1 cellular context compared by ENCODE assay signal in the genomic region with DNA sequence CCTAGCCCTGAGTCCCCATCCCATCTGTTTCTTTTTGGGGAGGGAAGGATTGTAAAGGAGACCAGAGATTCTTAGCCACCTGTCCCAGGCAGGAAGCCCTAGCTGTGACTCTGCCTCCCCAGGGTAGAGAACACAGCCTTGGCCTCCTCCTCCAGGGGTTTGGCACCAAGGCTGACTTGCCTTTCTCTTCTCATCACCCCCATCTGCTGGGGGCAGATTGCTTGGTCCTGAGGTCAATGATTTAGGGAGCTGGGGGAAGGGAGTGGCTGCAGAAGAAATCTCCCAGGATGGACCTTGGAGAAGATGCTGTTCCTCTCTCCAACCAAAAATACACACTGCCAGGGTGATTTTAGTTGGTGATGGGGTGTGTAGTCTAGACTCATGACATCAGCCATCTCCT.
TF ChIP-seq lines count a peak whose summit lies in the region.

No MANE protein-coding gene starts in this region.

TF ChIP-seq in SK-N-SH treated with all-trans-retinoic acid at 6 μM for 48 hours, 23 proteins besides CTCF, POLR2A, EP300 and RAD21 (continued from another document):
- TF ChIP-seq, protein P1, sequence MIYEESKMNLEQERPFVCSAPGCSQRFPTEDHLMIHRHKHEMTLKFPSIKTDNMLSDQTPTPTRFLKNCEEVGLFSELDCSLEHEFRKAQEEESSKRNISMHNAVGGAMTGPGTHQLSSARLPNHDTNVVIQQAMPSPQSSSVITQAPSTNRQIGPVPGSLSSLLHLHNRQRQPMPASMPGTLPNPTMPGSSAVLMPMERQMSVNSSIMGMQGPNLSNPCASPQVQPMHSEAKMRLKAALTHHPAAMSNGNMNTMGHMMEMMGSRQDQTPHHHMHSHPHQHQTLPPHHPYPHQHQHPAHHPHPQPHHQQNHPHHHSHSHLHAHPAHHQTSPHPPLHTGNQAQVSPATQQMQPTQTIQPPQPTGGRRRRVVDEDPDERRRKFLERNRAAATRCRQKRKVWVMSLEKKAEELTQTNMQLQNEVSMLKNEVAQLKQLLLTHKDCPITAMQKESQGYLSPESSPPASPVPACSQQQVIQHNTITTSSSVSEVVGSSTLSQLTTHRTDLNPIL (CRISPR knock-in tag; IDR thresholded peaks at IDR 0.05; ENCODE audit: low read depth), result no peak
- TF ChIP-seq OSR1 (CRISPR knock-in tag; IDR thresholded peaks at IDR 0.05) (no peak), GLIS3 (CRISPR knock-in tag; IDR thresholded peaks at IDR 0.05) (no peak), BACH2 (CRISPR knock-in tag; IDR thresholded peaks at IDR 0.05; ENCODE audit: borderline replicate concordance) (no peak), PPARA (CRISPR knock-in tag; IDR thresholded peaks at IDR 0.05; ENCODE audit: borderline replicate concordance) (no peak), ZFP30 (CRISPR knock-in tag; IDR thresholded peaks at IDR 0.05) (no peak), CSRNP3 (CRISPR knock-in tag; IDR thresholded peaks at IDR 0.05) (no peak), ZNF70 (CRISPR knock-in tag; IDR thresholded peaks at IDR 0.05) (no peak), CSDC2 (CRISPR knock-in tag; IDR thresholded peaks at IDR 0.05) (no peak), ZNF565 (CRISPR knock-in tag; conservative IDR thresholded peaks at IDR 0.05; ENCODE audit: low read depth) (no peak), TCF4 (CRISPR knock-in tag; IDR thresholded peaks at IDR 0.05; ENCODE audit: borderline replicate concordance) (no peak)
